Comparison of ENCODE assay signal across 18 cellular contexts in the genomic region with DNA sequence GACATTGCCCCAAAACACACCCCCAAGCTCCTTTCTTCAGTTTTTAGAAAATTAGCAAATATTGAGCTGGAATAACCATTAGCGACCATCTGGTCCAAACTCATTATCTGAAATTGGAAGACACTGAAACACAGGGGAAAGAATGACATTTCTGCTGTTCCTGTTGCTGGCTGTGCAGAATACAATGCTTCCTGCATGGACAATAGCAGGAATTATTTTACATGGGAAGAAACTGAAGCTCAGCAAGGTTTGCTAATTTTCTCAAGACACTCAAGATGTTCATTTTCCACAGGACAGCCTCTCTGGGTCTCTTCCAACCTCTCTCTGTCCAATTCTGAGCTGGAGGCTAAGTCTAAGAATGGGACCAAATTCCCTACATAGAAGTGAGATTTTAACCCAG.
DNase-seq lines count a peak whose midpoint lies in the region; ATAC-seq and TF ChIP-seq lines count a peak whose summit lies in the region.
"Had no signal": no experiment of that assay in that cellular context is flagged by ENCODE, and none has a peak within 500 bp of the region (broad histone marks: within the 10 kb centered on the region; RNA-seq: fewer than 3 reads in every experiment).

No MANE protein-coding gene starts in this region.

- no peak for TF ChIP-seq CTCF in gastrocnemius medialis (IDR thresholded peaks at IDR 0.05 in 4 of 5, conservative IDR thresholded peaks at IDR 0.05 in 1 of 5)

- intact Hi-C loops in gastrocnemius medialis (cut with DNase I; ENCODE audit: low total_unique reads), result no loop called here

- no peak for TF ChIP-seq POLR2A in gastrocnemius medialis (IDR thresholded peaks at IDR 0.05)

- H3K36me3 ChIP-seq in gastrocnemius medialis, result no peaks in the 10 kb centered on the region
- H3K36me3 ChIP-seq: BLaER1 treated with 17β-estradiol and CSF1 and Interleukin-3, amounts not matched to agents 10 nM and 100 nM had no signal

- H3K9me3 ChIP-seq in gastrocnemius medialis, result no peaks in the 10 kb centered on the region
- H3K9me3 ChIP-seq: BLaER1 treated with 17β-estradiol and CSF1 and Interleukin-3, amounts not matched to agents 10 nM and 100 nM had no signal

- peak; percentile 88 for DNase-seq in NCI-H2171 treated with DMSO at 0.1 percent for 48 hours (lab: John Stamatoyannopoulos, UW)
- DNase-seq in NCI-H2171 (lab: John Stamatoyannopoulos, UW), result no peak
- peak; percentile 33 for DNase-seq in cerebellar cortex (ENCODE audit: low spot score)
- peak; percentile 37 to 59 for DNase-seq in lung microvascular endothelial cell (ENCODE audit: low read depth in 2 of 2)
- no peak for DNase-seq in gastrocnemius medialis
- DNase-seq in activated naive CD4-positive, alpha-beta T cell treated with Interleukin-2 at 50 U/mL for 16 hours, result no peak
- DNase-seq in epidermal melanocyte (ENCODE audit: insufficient read length, low spot score), result no peak
- DNase-seq: 8988T; Calu3; CD4-positive, CD25-positive, alpha-beta regulatory T cell; DMS153; DMS79 treated with DMSO at 0.1 percent for 48 hours; EL; GDM1; HCEC 1CT; HFFc6 had no signal

- ATAC-seq in gastrocnemius medialis, result no peak

- in situ Hi-C loops in gastrocnemius medialis (cut with MboI; ENCODE audit: low sequenced_read_pairs in 4 of 4), result no loop called here

- H3K27ac ChIP-seq in gastrocnemius medialis, result no peak overlapping the region
- H3K27ac ChIP-seq: BLaER1 treated with 17β-estradiol and CSF1 and Interleukin-3, amounts not matched to agents 10 nM and 100 nM; HL-60 had no signal

- peaks cover 6 to 8% of the 10 kb centered on the region in 2 donors for H3K4me1 ChIP-seq in gastrocnemius medialis

- no peak overlapping the region for H3K4me3 ChIP-seq in gastrocnemius medialis
- H3K4me3 ChIP-seq: BLaER1 treated with 17β-estradiol and CSF1 and Interleukin-3, amounts not matched to agents 10 nM and 100 nM had no signal

- H3K27me3 ChIP-seq in gastrocnemius medialis, result no peaks in the 10 kb centered on the region
- H3K27me3 ChIP-seq: BLaER1 treated with 17β-estradiol and CSF1 and Interleukin-3, amounts not matched to agents 10 nM and 100 nM had no signal

Comparison
In these comparisons a context has a peak if more than half of its experiments do, and no peak if none do; other contexts are left out.
1. DNase-seq: peak in NCI-H2171 treated with DMSO at 0.1 percent for 48 hours (single experiment), cerebellar cortex (single experiment) and lung microvascular endothelial cell (2 of 2); none in NCI-H2171 (single experiment), gastrocnemius medialis (0 of 2), activated naive CD4-positive, alpha-beta T cell treated with Interleukin-2 at 50 U/mL for 16 hours (single experiment) and epidermal melanocyte (single experiment).